In the genomic region with DNA sequence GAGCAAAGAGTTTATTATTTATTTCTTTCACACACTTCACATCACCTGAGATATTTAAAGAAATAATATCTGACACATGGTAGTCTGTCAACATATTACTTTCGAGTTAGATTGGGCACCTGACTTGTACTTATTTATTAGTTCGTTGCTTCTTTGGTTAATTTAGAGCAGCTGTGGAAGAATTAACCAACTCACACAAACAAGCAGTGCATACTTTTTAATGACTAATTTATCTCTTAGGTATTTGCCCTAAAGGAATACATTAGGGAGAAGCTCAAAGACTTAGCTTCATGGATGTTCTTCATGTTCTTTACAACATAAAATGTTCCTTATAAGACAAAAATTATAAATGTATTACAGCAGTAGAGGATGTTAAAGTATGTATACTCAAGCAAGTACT, we compare ENCODE assay signal across 25 cellular contexts.
DNase-seq lines count a peak whose midpoint lies in the region; ATAC-seq, FAIRE-seq and TF ChIP-seq lines count a peak whose summit lies in the region.
"Had no signal": no experiment of that assay in that cellular context is flagged by ENCODE, and none has a peak within 500 bp of the region (broad histone marks: within the 10 kb centered on the region; RNA-seq: fewer than 3 reads in every experiment).

No MANE protein-coding gene starts in this region.

- CTCF ChIA-PET in A673 (lab: Charles Lee) = no interaction called here
- CTCF ChIA-PET in activated B cell treated with CpG ODN at 0.5 μM for 24 hours (lab: Charles Lee) = interaction anchor here (0.6 kb wide), 1 partner anchor 11 kb away, joined by 3 read pairs; no protein-coding TSS in a partner anchor

- no TSS peak for BruUV-seq in A673 (replicated peaks; lab: Mats Ljungman, UMichigan)

- H3K27me3 Mint-ChIP-seq in IgD-negative memory B cell (no peaks in the 10 kb centered on the region), activated B cell treated with CpG ODN at 0.5 μM for 24 hours (no peaks in the 10 kb centered on the region), memory B cell (no peaks in the 10 kb centered on the region), T-helper 17 cell (no peaks in the 10 kb centered on the region)
- H3K27me3 Mint-ChIP-seq: CD8-positive, alpha-beta memory T cell had no signal

- no peaks in the 10 kb centered on the region for H3K27me3 ChIP-seq in A673 (replicated peaks; ENCODE audit: insufficient read depth, low read depth, low read length, poor library complexity)

- no peak overlapping the region for H3K4me3 ChIP-seq in A673 (ENCODE audit: low read depth, low read length, poor library complexity, severe bottlenecking)
- H3K4me3 ChIP-seq: GM12878 had no signal

- intact Hi-C loops in A673 (cut with micrococcal nuclease; ENCODE audit: unreplicated experiment) = no loop called here
- intact Hi-C loops in activated B cell treated with CpG ODN at 0.5 μM for 24 hours (cut with micrococcal nuclease) = loop anchor here (1.0 kb wide), 1 partner anchor 10 kb away; no protein-coding TSS in a partner anchor

- H3K4me1 Mint-ChIP-seq in IgD-negative memory B cell = peaks cover 19 to 42% (median 32%) of the 10 kb centered on the region in 3 donors
- H3K4me1 Mint-ChIP-seq in activated B cell treated with CpG ODN at 0.5 μM for 24 hours = peaks cover 45% of the 10 kb centered on the region
- H3K4me1 Mint-ChIP-seq in memory B cell = peaks cover 19% of the 10 kb centered on the region
- H3K4me1 Mint-ChIP-seq in T-helper 17 cell = no peaks in the 10 kb centered on the region
- H3K4me1 Mint-ChIP-seq: CD8-positive, alpha-beta memory T cell had no signal

- TF ChIP-seq POLR2A in H54 (IDR thresholded peaks at IDR 0.05; ENCODE audit: low read depth, low read length) = no peak

- FAIRE-seq in H54 (lab: Jason Lieb, UNC) = no peak
- FAIRE-seq: GM12878 had no signal

- POLR2A ChIA-PET in A673 (lab: Charles Lee; ENCODE audit: low non-redundant PET) (no interaction called here), activated B cell treated with CpG ODN at 0.5 μM for 24 hours (lab: Charles Lee) (no interaction called here)

- H3K9me3 ChIP-seq in A673 (ENCODE audit: low read depth, low read length, poor library complexity, severe bottlenecking) (no peaks in the 10 kb centered on the region), T-helper 17 cell (ENCODE audit: control insufficient read depth, low read length, poor library complexity, severe bottlenecking) (no peaks in the 10 kb centered on the region)

- no peak overlapping the region for H3K27ac ChIP-seq in A673 (ENCODE audit: low read depth, low read length, poor library complexity, severe bottlenecking)
- H3K27ac ChIP-seq: 22Rv1, C4-2B had no signal

- H3K4me3 Mint-ChIP-seq in IgD-negative memory B cell = no peak overlapping the region
- no peak overlapping the region for H3K4me3 Mint-ChIP-seq in activated B cell treated with CpG ODN at 0.5 μM for 24 hours
- H3K4me3 Mint-ChIP-seq in memory B cell = no peak overlapping the region
- no peak overlapping the region for H3K4me3 Mint-ChIP-seq in T-helper 17 cell
- H3K4me3 Mint-ChIP-seq: CD8-positive, alpha-beta memory T cell had no signal

- DNase-seq in A673 (ENCODE audit: low spot score) (peak; percentile 5), activated B cell treated with CpG ODN at 0.5 μM for 24 hours (no peak), memory B cell (ENCODE audit: low spot score in 2 of 2) (no peak), T-helper 17 cell (no peak), NCI-H748 (lab: John Stamatoyannopoulos, UW; ENCODE audit: unreplicated experiment) (no peak), H54 (ENCODE audit: insufficient read length, low spot score) (no peak)
- DNase-seq: Calu3; CD8-positive, alpha-beta memory T cell; DMS153; GOT3; KG1; NCI-H1092 treated with DMSO at 0.1 percent for 48 hours; NCI-H146; NCI-H2029; NCI-H2227 treated with DMSO at 0.1 percent for 48 hours; NCI-H510A; NCI-H774; OCI-M1; Right ventricle myocardium superior; SW 1271 had no signal

- H3K9me3 Mint-ChIP-seq in IgD-negative memory B cell (no peaks in the 10 kb centered on the region), activated B cell treated with CpG ODN at 0.5 μM for 24 hours (no peaks in the 10 kb centered on the region), memory B cell (no peaks in the 10 kb centered on the region)

- H3K36me3 Mint-ChIP-seq in IgD-negative memory B cell (peaks cover 17% of the 10 kb centered on the region), activated B cell treated with CpG ODN at 0.5 μM for 24 hours (ENCODE audit: low read depth) (peaks cover 24% of the 10 kb centered on the region), memory B cell (peaks cover 17% of the 10 kb centered on the region), T-helper 17 cell (ENCODE audit: low read depth) (no peaks in the 10 kb centered on the region)
- H3K36me3 Mint-ChIP-seq: CD8-positive, alpha-beta memory T cell had no signal

- no peaks in the 10 kb centered on the region for H3K36me3 ChIP-seq in A673 (ENCODE audit: insufficient read depth, low read length, poor library complexity, severe bottlenecking)

- H3K27ac Mint-ChIP-seq in IgD-negative memory B cell (peak overlapping the region in 2 of 3 donors; percentile 1 to 27), activated B cell treated with CpG ODN at 0.5 μM for 24 hours (peak overlapping the region; percentile 26), memory B cell (peak overlapping the region; percentile 21), T-helper 17 cell (no peak overlapping the region)
- H3K27ac Mint-ChIP-seq: CD8-positive, alpha-beta memory T cell had no signal

- ATAC-seq in activated B cell treated with CpG ODN at 0.5 μM for 24 hours (ENCODE audit: low read depth) = no peak
- no peak for ATAC-seq in memory B cell (ENCODE audit: low read depth)
- no peak for ATAC-seq in GM18867 (IDR thresholded peaks at IDR 0.05; ENCODE audit: unreplicated experiment)
- no peak for ATAC-seq in T-helper 17 cell
- ATAC-seq: GM12878 had no signal

- no peak for TF ChIP-seq CTCF in A673 (conservative IDR thresholded peaks at IDR 0.05; ENCODE audit: low read depth, low read length)
- TF ChIP-seq CTCF in activated B cell treated with CpG ODN at 0.5 μM for 24 hours (IDR thresholded peaks at IDR 0.05) = no peak

- peaks cover 18% of the 10 kb centered on the region for H3K4me1 ChIP-seq in A673 (ENCODE audit: insufficient read depth, low read length, poor library complexity, severe bottlenecking)
